Comparison of ENCODE assay signal across 1 cellular context in the genomic region with DNA sequence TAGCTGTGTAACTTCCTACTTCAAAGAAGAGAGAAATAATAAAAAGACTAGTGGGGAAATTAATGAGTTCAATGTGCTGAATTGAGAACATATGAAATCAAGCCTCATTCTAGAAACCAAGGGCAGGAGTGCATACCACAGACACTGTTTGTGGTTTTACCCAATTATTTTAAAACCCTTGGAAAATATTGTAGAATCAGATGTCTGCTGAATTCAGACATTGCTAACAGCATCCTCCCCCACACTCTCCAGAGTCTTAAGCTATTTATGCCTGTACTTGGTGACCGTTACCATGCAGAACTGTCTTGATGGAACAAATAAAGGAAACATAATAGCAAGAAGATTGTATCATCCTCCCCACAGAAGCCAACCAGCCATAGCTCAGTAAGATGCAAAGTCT.
TF ChIP-seq lines count a peak whose summit lies in the region.

No MANE protein-coding gene starts in this region.

TF ChIP-seq in IMR-90, 13 proteins besides CTCF, POLR2A, EP300 and RAD21:
- TF ChIP-seq MAZ (IDR thresholded peaks at IDR 0.05; ENCODE audit: borderline replicate concordance, low read depth, low read length) (no peak), CEBPB (IDR thresholded peaks at IDR 0.05; ENCODE audit: low read depth, low read length) (no peak)
